Comparison of ENCODE assay signal across 25 cellular contexts in genomic region chr2:56175779-56176178, GRCh38. TPM values are rescaled to one million over a fixed set of nuclear protein-coding genes. Genes with fewer than 3 reads are reported as not detected.
A peak's percentile ranks its signal among the peaks of the same experiment; 100 is the strongest.
DNase-seq lines count a peak whose midpoint lies in the region; ATAC-seq and TF ChIP-seq lines count a peak whose summit lies in the region.
"Had no signal": no experiment of that assay in that cellular context is flagged by ENCODE, and none has a peak within 500 bp of the region (broad histone marks: within the 10 kb centered on the region; RNA-seq: fewer than 3 reads in every experiment).

No MANE protein-coding gene starts in this region.

- no peak overlapping the region for H4K12ac ChIP-seq in trophoblast cell (ENCODE audit: low read depth, low read length)

- peak overlapping the region; percentile 64 for H2BK12ac ChIP-seq in trophoblast cell (ENCODE audit: low read length)

- no peak overlapping the region for H4K91ac ChIP-seq in trophoblast cell (ENCODE audit: low read depth, low read length)

- no peak overlapping the region for H3K4ac ChIP-seq in trophoblast cell (ENCODE audit: low read depth, low read length)

- H3K27me3 ChIP-seq in esophagus muscularis mucosa (peaks cover 0 to 37% (median 0%) of the 10 kb centered on the region in 4 donors), trophoblast cell (ENCODE audit: insufficient read depth, low read length) (no peaks in the 10 kb centered on the region)
- H3K27me3 ChIP-seq: BE2C, BLaER1 had no signal

- no peaks in the 10 kb centered on the region for H3K36me3 ChIP-seq in esophagus muscularis mucosa
- no peaks in the 10 kb centered on the region for H3K36me3 ChIP-seq in trophoblast cell (ENCODE audit: control insufficient read depth in 1 of 2, insufficient read depth in 2 of 2, low read length in 2 of 2)
- H3K36me3 ChIP-seq: BE2C, BLaER1 had no signal

- no peak for TF ChIP-seq CTCF in esophagus muscularis mucosa (IDR thresholded peaks at IDR 0.05)
- no peak for TF ChIP-seq CTCF in mesothelial cell of epicardium (IDR thresholded peaks at IDR 0.05; ENCODE audit: unreplicated experiment)

- H3K4me1 ChIP-seq in esophagus muscularis mucosa (no peaks in the 10 kb centered on the region), trophoblast cell (ENCODE audit: control insufficient read depth in 1 of 2, insufficient read depth in 2 of 2, low read length in 2 of 2) (peaks cover 5 to 9% of the 10 kb centered on the region in 2 experiments)
- H3K4me1 ChIP-seq: BE2C, BLaER1 had no signal

- no peak overlapping the region for H3K14ac ChIP-seq in trophoblast cell (ENCODE audit: low read length)

- H3K9me3 ChIP-seq in esophagus muscularis mucosa (no peaks in the 10 kb centered on the region), trophoblast cell (ENCODE audit: insufficient read depth, low read depth, low read length) (no peaks in the 10 kb centered on the region)
- H3K9me3 ChIP-seq: BE2C, BLaER1 had no signal

- no peak for TF ChIP-seq POLR2A in esophagus muscularis mucosa (IDR thresholded peaks at IDR 0.05; ENCODE audit: low read depth)

- peaks cover 2% of the 10 kb centered on the region for H3K79me1 ChIP-seq in trophoblast cell (ENCODE audit: low read length)

- no peak for TF ChIP-seq EP300 in esophagus muscularis mucosa (IDR thresholded peaks at IDR 0.05)

- no peaks in the 10 kb centered on the region for H3K79me2 ChIP-seq in trophoblast cell (ENCODE audit: control insufficient read depth, insufficient read depth, low read length, poor library complexity)

- no peaks in the 10 kb centered on the region for H3K4me1 Mint-ChIP-seq in mesothelial cell of epicardium
- H3K4me1 Mint-ChIP-seq: CD14-positive monocyte; CD4-positive, alpha-beta memory T cell; CD4-positive, CD25-positive, alpha-beta regulatory T cell; CD8-positive, alpha-beta memory T cell had no signal

- peak overlapping the region; percentile 65 for H4K8ac ChIP-seq in trophoblast cell (ENCODE audit: low read depth, low read length)

- peak overlapping the region; percentile 31 for H2BK5ac ChIP-seq in trophoblast cell (ENCODE audit: low read depth, low read length, poor library complexity)

- peaks cover 14% of the 10 kb centered on the region for H3K27me3 Mint-ChIP-seq in mesothelial cell of epicardium (ENCODE audit: low read depth)

- no peak overlapping the region for H3K18ac ChIP-seq in trophoblast cell (ENCODE audit: low read length)

- no peak overlapping the region for H3K27ac Mint-ChIP-seq in mesothelial cell of epicardium
- H3K27ac Mint-ChIP-seq: CD14-positive monocyte; CD4-positive, alpha-beta memory T cell; CD4-positive, CD25-positive, alpha-beta regulatory T cell; CD8-positive, alpha-beta memory T cell had no signal

- no peak for ATAC-seq in HG03571 (IDR thresholded peaks at IDR 0.05; ENCODE audit: unreplicated experiment)
- ATAC-seq: GM12878 had no signal

- H3K36me3 Mint-ChIP-seq in mesothelial cell of epicardium = peaks cover 3% of the 10 kb centered on the region
- H3K36me3 Mint-ChIP-seq: CD14-positive monocyte; CD4-positive, alpha-beta memory T cell; CD4-positive, CD25-positive, alpha-beta regulatory T cell; CD8-positive, alpha-beta memory T cell had no signal

- no peak overlapping the region for H2AK5ac ChIP-seq in trophoblast cell (ENCODE audit: low read length)

- no peak overlapping the region for H3K9ac ChIP-seq in trophoblast cell (ENCODE audit: low read length)
- H3K9ac ChIP-seq: BLaER1 had no signal

- H3K9me3 Mint-ChIP-seq in mesothelial cell of epicardium = peaks cover 3% of the 10 kb centered on the region

- H3K27ac ChIP-seq in esophagus muscularis mucosa (replicated peaks in 1 of 4) = no peak overlapping the region
- peak overlapping the region; percentile 48 for H3K27ac ChIP-seq in trophoblast cell (ENCODE audit: low read depth, low read length)
- H3K27ac ChIP-seq: BLaER1 had no signal

- intact Hi-C loops in esophagus muscularis mucosa (cut with DNase I) = no loop called here

- H3K4me3 ChIP-seq in esophagus muscularis mucosa (no peak overlapping the region), trophoblast cell (ENCODE audit: low read depth, low read length) (no peak overlapping the region)
- H3K4me3 ChIP-seq: BLaER1, GM12878 had no signal

- no peak overlapping the region for H2BK120ac ChIP-seq in trophoblast cell (ENCODE audit: insufficient read depth, low read length, poor library complexity)

- H3K4me3 Mint-ChIP-seq in mesothelial cell of epicardium = no peak overlapping the region
- H3K4me3 Mint-ChIP-seq: CD14-positive monocyte; CD4-positive, alpha-beta memory T cell; CD4-positive, CD25-positive, alpha-beta regulatory T cell; CD8-positive, alpha-beta memory T cell had no signal

- peak overlapping the region; percentile 3 for H3K4me2 ChIP-seq in trophoblast cell (ENCODE audit: low read length)
- H3K4me2 ChIP-seq: BLaER1 had no signal

- DNase-seq in esophagus muscularis mucosa (ENCODE audit: extremely low spot score) (peak; percentile 70), trophoblast cell (peak in 1 of 2 donors; percentile 42), HK-2 (ENCODE audit: unreplicated experiment) (no peak), mesothelial cell of epicardium (ENCODE audit: low spot score in 2 of 2, unreplicated experiment in 2 of 2) (no peak)
- DNase-seq: 8988T; ACHN; BE2C; C1 segment of cervical spinal cord; CD4-positive, alpha-beta memory T cell; CD4-positive, CD25-positive, alpha-beta regulatory T cell; CD8-positive, alpha-beta memory T cell; COR-L47; DMS 273 treated with DMSO at 0.1 percent for 48 hours; DMS153; DMS53; DMS79; DND-41; EL; GDM1 had no signal

- no peak overlapping the region for H3K23ac ChIP-seq in trophoblast cell (ENCODE audit: low read length)

- no peak overlapping the region for H2AFZ ChIP-seq in trophoblast cell (ENCODE audit: insufficient read depth, low read length, poor library complexity)

- 86% methylated on average over 2 of the region's 2 CpGs for WGBS in esophagus muscularis mucosa
- WGBS in trophoblast cell (ENCODE audit: extremely low coverage, insufficient coverage, insufficient read length) = no CpG with 5 or more reads among the region's 2 CpGs

RNA-seq across cellular contexts. Expression of gene CCDC85A, which starts 8.0 kb away (rescaled TPM):
- 1 to 10 TPM; 4.0 to 6.7 (median 5.8) TPM for total RNA-seq in esophagus muscularis mucosa
- polyA plus RNA-seq in trophoblast cell (2013) = 0.16 and 0.18 TPM in 2 replicates
- 1.8 to 2.2 TPM (median 1.9 TPM) in 3 replicates for total RNA-seq in mesothelial cell of epicardium
- total RNA-seq: CD4-positive, alpha-beta memory T cell; CD4-positive, CD25-positive, alpha-beta regulatory T cell; CD8-positive, alpha-beta memory T cell; G401; GM12878 had no signal
- polyA plus RNA-seq: AG04450; CD14-positive monocyte; CD4-positive, alpha-beta memory T cell; CD4-positive, CD25-positive, alpha-beta regulatory T cell; CD8-positive, alpha-beta memory T cell had no signal
